ENCODE assay signal across 22 cellular contexts in the genomic region with DNA sequence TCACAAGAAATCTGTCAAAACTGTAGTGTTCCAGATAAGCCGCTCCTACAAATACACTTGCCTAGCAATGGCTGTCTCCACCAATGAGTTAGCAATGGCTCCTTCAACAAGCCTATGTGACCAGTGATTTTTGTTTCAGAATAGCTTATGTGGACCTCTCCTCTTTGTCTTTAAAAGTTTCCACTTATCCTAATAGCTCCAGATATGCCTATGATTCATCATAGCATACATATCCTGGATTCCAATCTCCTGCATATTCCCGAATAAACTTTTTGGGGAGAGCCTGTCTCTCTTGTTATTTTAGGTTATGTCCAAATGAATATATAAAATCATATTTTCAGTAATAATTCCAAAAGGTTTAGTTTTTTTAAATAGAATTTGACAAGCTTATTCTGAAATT.
DNase-seq lines count a peak whose midpoint lies in the region; ATAC-seq, FAIRE-seq and TF ChIP-seq lines count a peak whose summit lies in the region.
"Had no signal": no experiment of that assay in that cellular context is flagged by ENCODE, and none has a peak within 500 bp of the region (broad histone marks: within the 10 kb centered on the region; RNA-seq: fewer than 3 reads in every experiment).

No MANE protein-coding gene starts in this region.

- no peaks in the 10 kb centered on the region for H3K9me1 ChIP-seq in IMR-90 (ENCODE audit: insufficient read depth, low read length)

- no peaks in the 10 kb centered on the region for H3K27me3 Mint-ChIP-seq in H9 (ENCODE audit: low read depth)
- H3K27me3 Mint-ChIP-seq: CD4-positive, CD25-positive, alpha-beta regulatory T cell had no signal

- H4K20me1 ChIP-seq in IMR-90 (ENCODE audit: insufficient read depth, low read length) (no peaks in the 10 kb centered on the region), H9 (ENCODE audit: control insufficient read depth, insufficient read depth, insufficient read length) (no peaks in the 10 kb centered on the region)

- H4K5ac ChIP-seq in IMR-90 (ENCODE audit: low read depth, low read length) (no peak overlapping the region), H9 (ENCODE audit: insufficient read length, low read depth, low read length) (no peak overlapping the region)

- H2BK120ac ChIP-seq in IMR-90 (ENCODE audit: low read depth, low read length) (no peak overlapping the region), H9 (ENCODE audit: low read depth, low read length, poor library complexity, severe bottlenecking) (no peak overlapping the region)

- H3K9me3 Mint-ChIP-seq in H9 = no peaks in the 10 kb centered on the region
- H3K9me3 Mint-ChIP-seq: CD8-positive, alpha-beta memory T cell had no signal

- no peak for TF ChIP-seq EP300 in transverse colon (IDR thresholded peaks at IDR 0.05; ENCODE audit: low read depth)

- H3K14ac ChIP-seq in IMR-90 (replicated peaks; ENCODE audit: low read depth, low read length) (no peak overlapping the region), H9 (ENCODE audit: insufficient read depth, low read length) (no peak overlapping the region)

- TF ChIP-seq CTCF in IMR-90 (conservative IDR thresholded peaks at IDR 0.05; ENCODE audit: low read depth, low read length) (no peak), bronchial epithelial cell (IDR thresholded peaks at IDR 0.05; ENCODE audit: insufficient read depth, low read length, severe bottlenecking) (no peak), kidney (IDR thresholded peaks at IDR 0.05; ENCODE audit: borderline replicate concordance, extremely low read depth, insufficient read depth) (no peak), H9 (conservative IDR thresholded peaks at IDR 0.05) (no peak), transverse colon (IDR thresholded peaks at IDR 0.05) (no peak)

- no peak overlapping the region for H2BK5ac ChIP-seq in IMR-90 (ENCODE audit: low read depth, low read length, poor library complexity, severe bottlenecking)
- no peak overlapping the region for H2BK5ac ChIP-seq in H9 (ENCODE audit: insufficient read length, low read length)

- H3K79me1 ChIP-seq in IMR-90 (ENCODE audit: low read depth in 1 of 2, low read length in 2 of 2) (no peaks in the 10 kb centered on the region), H9 (ENCODE audit: insufficient read depth, low read depth, low read length, poor library complexity, severe bottlenecking) (no peaks in the 10 kb centered on the region)

- H2BK20ac ChIP-seq in IMR-90 (ENCODE audit: low read depth, low read length) (no peak overlapping the region), H9 (ENCODE audit: low read depth, low read length, poor library complexity, severe bottlenecking) (no peak overlapping the region)

- CTCF ChIA-PET in IMR-90 (lab: Yijun Ruan, JAX) = interaction anchor here (0.5 kb wide), 1 partner anchor 23 kb away, joined by 3 read pairs; no protein-coding TSS in a partner anchor

- H3K4me3 Mint-ChIP-seq in H9 = no peak overlapping the region
- H3K4me3 Mint-ChIP-seq: CD4-positive, CD25-positive, alpha-beta regulatory T cell; CD8-positive, alpha-beta memory T cell had no signal

- H2BK15ac ChIP-seq in IMR-90 (ENCODE audit: low read depth, low read length) (no peak overlapping the region), H9 (ENCODE audit: low read depth, low read length) (no peak overlapping the region)

- H2AFZ ChIP-seq in IMR-90 (replicated peaks; ENCODE audit: low read length, poor library complexity) (no peak overlapping the region), H9 (ENCODE audit: low read length) (no peak overlapping the region)

- no peak for TF ChIP-seq POLR2A in IMR-90 (IDR thresholded peaks at IDR 0.05; ENCODE audit: low read depth, low read length)
- no peak for TF ChIP-seq POLR2A in transverse colon (IDR thresholded peaks at IDR 0.05)

- H3K27me3 ChIP-seq in IMR-90 (ENCODE audit: control insufficient read depth, insufficient read depth, low read length) = no peaks in the 10 kb centered on the region; the same call in 1 of the 2 replicates
- no peaks in the 10 kb centered on the region for H3K27me3 ChIP-seq in bronchial epithelial cell (ENCODE audit: control insufficient read depth, insufficient read depth, low read length)
- no peaks in the 10 kb centered on the region for H3K27me3 ChIP-seq in H9 (ENCODE audit: insufficient read depth, low read length)
- no peaks in the 10 kb centered on the region for H3K27me3 ChIP-seq in transverse colon

- H3K23me2 ChIP-seq in H9 (ENCODE audit: insufficient read length, low read depth, low read length, poor library complexity, severe bottlenecking) = no peaks in the 10 kb centered on the region

- H4K8ac ChIP-seq in IMR-90 (ENCODE audit: low read depth in 2 of 2, low read length in 2 of 2) (no peak overlapping the region), H9 (replicated peaks; ENCODE audit: insufficient read length, low read depth, low read length) (no peak overlapping the region)

- no peak overlapping the region for H4K91ac ChIP-seq in IMR-90 (ENCODE audit: insufficient read depth, low read depth, low read length)
- H4K91ac ChIP-seq in H9 (ENCODE audit: insufficient read length, low read depth, low read length) = no peak overlapping the region

- BruUV-seq in IMR-90 (replicated peaks; lab: Mats Ljungman, UMichigan) = no TSS peak

- no peak overlapping the region for H2AK9ac ChIP-seq in IMR-90 (replicated peaks; ENCODE audit: low read depth, low read length, poor library complexity)

- H2BK12ac ChIP-seq in H9 (ENCODE audit: insufficient read length, low read depth, low read length) = no peak overlapping the region

- H2AK5ac ChIP-seq in IMR-90 (ENCODE audit: low read depth, low read length) (no peak overlapping the region), H9 (ENCODE audit: insufficient read length, low read length) (no peak overlapping the region)

- H3K9ac ChIP-seq in IMR-90 (ENCODE audit: low read depth, low read length) (no peak overlapping the region), kidney (ENCODE audit: low read length in 2 of 2) (no peak overlapping the region), H9 (ENCODE audit: extremely low read depth, insufficient read length, low read length) (no peak overlapping the region)

- no peaks in the 10 kb centered on the region for H3K36me3 Mint-ChIP-seq in H9 (ENCODE audit: insufficient read depth in 1 of 3, low read depth in 3 of 3)
- H3K36me3 Mint-ChIP-seq: CD4-positive, CD25-positive, alpha-beta regulatory T cell; CD8-positive, alpha-beta memory T cell had no signal

- H3K36me3 ChIP-seq in IMR-90 (ENCODE audit: control insufficient read depth, insufficient read depth, low read length) = no peaks in the 10 kb centered on the region
- H3K36me3 ChIP-seq in bronchial epithelial cell (ENCODE audit: control insufficient read depth, insufficient read depth, low read length) = no peaks in the 10 kb centered on the region
- H3K36me3 ChIP-seq in kidney (ENCODE audit: control insufficient read depth in 1 of 2, insufficient read depth in 2 of 2, low read length in 2 of 2) = no peaks in the 10 kb centered on the region
- H3K36me3 ChIP-seq in transverse colon = no peaks in the 10 kb centered on the region
- H3K36me3 ChIP-seq: BE2C, HAP-1 had no signal

- H3T11ph ChIP-seq in H9 (ENCODE audit: low read length) = no peak overlapping the region

- H3K56ac ChIP-seq in IMR-90 (ENCODE audit: extremely low read depth, insufficient read depth, low read length) (no peak overlapping the region), H9 (ENCODE audit: insufficient read length, low read depth, low read length) (no peak overlapping the region)

- dilution Hi-C loops in IMR-90 (cut with HindIII; ENCODE audit: low sequenced_read_pairs, unreplicated experiment) = no loop called here

- ATAC-seq in IMR-90 (ENCODE audit: low read depth) = peak; percentile 72
- ATAC-seq in HG03108 (IDR thresholded peaks at IDR 0.05; ENCODE audit: unreplicated experiment) = no peak
- ATAC-seq: GM12878, K562 had no signal

- FAIRE-seq in bronchial epithelial cell (lab: Jason Lieb, UNC) = no peak
- FAIRE-seq in kidney (lab: Jason Lieb, UNC) = no peak
- FAIRE-seq: A204.1, GM12878, H1, K562 had no signal

- no peak for TF ChIP-seq RAD21 in IMR-90 (IDR thresholded peaks at IDR 0.05; ENCODE audit: low read length)

- no peak overlapping the region for H3K4me2 ChIP-seq in IMR-90 (ENCODE audit: low read depth, low read length)
- no peak overlapping the region for H3K4me2 ChIP-seq in H9 (ENCODE audit: insufficient read depth, insufficient read length, low read length)

- H3K27ac ChIP-seq in IMR-90 (ENCODE audit: insufficient read depth, low read length) = no peak overlapping the region
- H3K27ac ChIP-seq in kidney (ENCODE audit: low read depth in 2 of 2, low read length in 2 of 2) = no peak overlapping the region
- H3K27ac ChIP-seq in H9 (ENCODE audit: insufficient read length, low read depth, low read length) = no peak overlapping the region
- H3K27ac ChIP-seq in transverse colon = no peak overlapping the region

- no peaks in the 10 kb centered on the region for H3K4me1 Mint-ChIP-seq in H9
- H3K4me1 Mint-ChIP-seq: CD4-positive, CD25-positive, alpha-beta regulatory T cell; CD8-positive, alpha-beta memory T cell had no signal

- no peaks in the 10 kb centered on the region for H3K9me3 ChIP-seq in IMR-90 (ENCODE audit: control insufficient read depth, insufficient read depth, low read length)
- no peaks in the 10 kb centered on the region for H3K9me3 ChIP-seq in kidney (ENCODE audit: control insufficient read depth in 1 of 2, low read length in 2 of 2)
- no peaks in the 10 kb centered on the region for H3K9me3 ChIP-seq in H9 (ENCODE audit: control insufficient read depth, low read depth, low read length)
- no peaks in the 10 kb centered on the region for H3K9me3 ChIP-seq in transverse colon
- H3K9me3 ChIP-seq: BE2C, HAP-1 had no signal

- H3K23ac ChIP-seq in IMR-90 (ENCODE audit: low read depth, low read length) = no peak overlapping the region
- H3K23ac ChIP-seq in H9 (ENCODE audit: insufficient read length, low read depth, low read length) = no peak overlapping the region

- no peak overlapping the region for H3K4ac ChIP-seq in IMR-90 (ENCODE audit: low read depth, low read length)
- no peak overlapping the region for H3K4ac ChIP-seq in H9 (ENCODE audit: low read depth, low read length)

- H3K18ac ChIP-seq in IMR-90 (ENCODE audit: low read depth, low read length) (no peak overlapping the region), H9 (ENCODE audit: insufficient read length, low read depth, low read length) (no peak overlapping the region)

- in situ Hi-C loops in IMR-90 (cut with MboI; ENCODE audit: low sequenced_read_pairs) = no loop called here
- in situ Hi-C loops in transverse colon (cut with MboI; ENCODE audit: low pct_ligation_motif_present in 1 of 4, low pct_unique_long_range_greater_than_20kb in 1 of 4, low sequenced_read_pairs in 3 of 4) = no loop called here

- DNase-seq in GM03348 (ENCODE audit: low spot score) (peak; percentile 20), IMR-90 (no peak), bronchial epithelial cell (ENCODE audit: low read depth) (peak; percentile 6), kidney (no peak), H9 (no peak), transverse colon (no peak)
- DNase-seq: ACHN; BE2C; C1 segment of cervical spinal cord; CD4-positive, CD25-positive, alpha-beta regulatory T cell; CD8-positive, alpha-beta memory T cell; COR-L47; DMS 273 treated with DMSO at 0.1 percent for 48 hours; DMS53; DND-41; GF-D8 had no signal

- POLR2A ChIA-PET in IMR-90 (lab: Charles Lee; ENCODE audit: unreplicated experiment) = no interaction called here

- intact Hi-C loops in IMR-90 (cut with micrococcal nuclease) (loop anchor here (5.0 kb wide), 1 partner anchor 511 kb away; the partner anchor contains the start of gene ARL4A), kidney (cut with DNase I) (no loop called here), transverse colon (cut with DNase I; ENCODE audit: low total_unique reads) (no loop called here)

- H3K4me3 ChIP-seq in IMR-90 (ENCODE audit: insufficient read depth, low read depth, low read length) = no peak overlapping the region
- H3K4me3 ChIP-seq in bronchial epithelial cell (ENCODE audit: low read depth, low read length) = no peak overlapping the region
- no peak overlapping the region for H3K4me3 ChIP-seq in kidney (ENCODE audit: low read length in 2 of 2)
- no peak overlapping the region for H3K4me3 ChIP-seq in transverse colon
- H3K4me3 ChIP-seq: GM12878, HAP-1, K562 had no signal

- WGBS in IMR-90 (ENCODE audit: extremely low coverage in 2 of 2, insufficient read length in 1 of 2), 2 experiments = 100% methylated on average over 1 of the region's 2 CpGs; no CpG with 5 or more reads in 1 of the 2 experiments
- WGBS in H9 (ENCODE audit: extremely low coverage, insufficient read length, low lambda C conversion rate) = no CpG with 5 or more reads among the region's 2 CpGs
- WGBS in transverse colon (ENCODE audit: low coverage in 1 of 2), 2 donors = 78 to 94% methylated on average over 1 to 2 of the region's 2 CpGs

- H3K79me2 ChIP-seq in H9 (ENCODE audit: insufficient read depth, low read length) = no peaks in the 10 kb centered on the region

- H3K27ac Mint-ChIP-seq in H9 = no peak overlapping the region
- H3K27ac Mint-ChIP-seq: CD4-positive, CD25-positive, alpha-beta regulatory T cell; CD8-positive, alpha-beta memory T cell had no signal

- H3K4me1 ChIP-seq in IMR-90 (ENCODE audit: control insufficient read depth, insufficient read depth, low read length) = no peaks in the 10 kb centered on the region
- no peaks in the 10 kb centered on the region for H3K4me1 ChIP-seq in kidney (ENCODE audit: control insufficient read depth in 1 of 2, insufficient read depth in 1 of 2, low read depth in 1 of 2, low read length in 2 of 2)
- no peaks in the 10 kb centered on the region for H3K4me1 ChIP-seq in H9 (ENCODE audit: insufficient read depth, low read length)
- no peaks in the 10 kb centered on the region for H3K4me1 ChIP-seq in transverse colon
- H3K4me1 ChIP-seq: BE2C, HAP-1 had no signal

Comparison
In these comparisons a context has a peak if more than half of its experiments do, and no peak if none do; other contexts are left out.
1. DNase-seq: peak in GM03348 (single experiment) and bronchial epithelial cell (single experiment); none in IMR-90 (single experiment), kidney (single experiment), H9 (single experiment) and transverse colon (single experiment).